ENCODE assay signal across 9 cellular contexts in the genomic region with DNA sequence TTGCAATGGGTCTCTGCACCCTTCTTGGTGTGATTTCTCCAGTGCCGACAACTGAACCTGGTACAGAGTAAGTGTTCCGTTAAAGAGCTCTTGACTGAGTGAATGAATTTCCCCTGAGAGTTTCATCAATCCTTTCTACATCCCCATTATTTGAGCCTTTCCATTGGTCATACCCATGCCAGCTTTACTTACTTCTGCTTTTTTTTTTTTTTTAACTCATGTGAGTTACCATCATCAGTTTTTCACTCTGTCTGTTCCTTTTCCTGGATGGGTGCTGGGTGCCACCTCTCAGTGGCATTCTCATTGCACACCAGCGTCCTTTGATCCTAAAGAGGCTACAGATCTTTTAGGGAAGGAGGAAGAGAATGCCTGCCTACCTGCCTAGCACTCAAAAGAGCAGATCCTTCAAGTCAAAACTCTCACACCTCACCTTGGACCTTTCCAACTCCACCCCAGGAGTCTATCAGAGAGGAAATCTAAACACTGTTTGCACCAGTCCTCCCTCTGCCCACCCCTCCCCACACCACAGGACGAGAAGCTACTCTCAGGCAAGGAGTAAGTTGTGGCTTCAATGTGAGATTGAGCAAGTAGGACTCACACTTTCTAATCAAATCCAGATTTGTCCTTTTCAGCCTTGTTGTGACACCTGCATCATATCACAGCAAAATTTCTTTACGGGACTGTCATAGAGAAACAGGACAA. TPM values are rescaled to one million over a fixed set of nuclear protein-coding genes. Genes with fewer than 3 reads are reported as not detected.
DNase-seq lines count a peak whose midpoint lies in the region; ATAC-seq and TF ChIP-seq lines count a peak whose summit lies in the region.
"Had no signal": no experiment of that assay in that cellular context is flagged by ENCODE, and none has a peak within 500 bp of the region (broad histone marks: within the 10 kb centered on the region; RNA-seq: fewer than 3 reads in every experiment).

No MANE protein-coding gene starts in this region.

- H3K27ac Mint-ChIP-seq in IgD-negative memory B cell (peak overlapping the region; percentile 82 to 94 (median 92)), T-helper 17 cell (peak overlapping the region; percentile 79), GM23338 (no peak overlapping the region)

- peaks cover 0 to 2% (median 1%) of the 10 kb centered on the region in 3 donors for H3K9me3 Mint-ChIP-seq in IgD-negative memory B cell
- no peaks in the 10 kb centered on the region for H3K9me3 Mint-ChIP-seq in GM23338

- H3K4me1 Mint-ChIP-seq in IgD-negative memory B cell (peaks cover 27 to 56% (median 47%) of the 10 kb centered on the region in 3 donors), T-helper 17 cell (peaks cover 26% of the 10 kb centered on the region), GM23338 (peaks cover 42% of the 10 kb centered on the region)

- H2AFZ ChIP-seq in GM23338, result no peak overlapping the region

- no peaks in the 10 kb centered on the region for H4K20me1 ChIP-seq in GM23338 (replicated peaks; ENCODE audit: insufficient read depth)

- DNase-seq in AML-193 (lab: John Stamatoyannopoulos, UW) (peak; percentile 92), T-helper 17 cell (no peak), lung (ENCODE audit: low spot score) (no peak), GM23338 (ENCODE audit: low spot score) (no peak), T1000 (lab: John Stamatoyannopoulos, UW) (no peak)
- DNase-seq in activated T-cell treated with anti-CD3 and anti-CD28 coated beads, Interleukin-2, amount 50 U/mL, for 1 hour, result no peak
- DNase-seq: caudate nucleus had no signal

- H3K4me3 Mint-ChIP-seq in IgD-negative memory B cell (peak overlapping the region; percentile 16 to 87 (median 70)), T-helper 17 cell (no peak overlapping the region), GM23338 (no peak overlapping the region)

- ATAC-seq in T-helper 17 cell (peak; percentile 18), lung (ENCODE audit: insufficient read depth, low FRiP score) (peak; percentile 49), GM23338 (no peak), HG03439 (IDR thresholded peaks at IDR 0.05; ENCODE audit: unreplicated experiment) (no peak)

- no peaks in the 10 kb centered on the region for H3K27me3 ChIP-seq in lung (ENCODE audit: control insufficient read depth, insufficient read depth)
- peaks cover 46% of the 10 kb centered on the region for H3K27me3 ChIP-seq in GM23338 (ENCODE audit: insufficient read depth)

- H3K36me3 ChIP-seq in lung (ENCODE audit: control insufficient read depth in 2 of 2, insufficient read depth in 2 of 2, low read length in 2 of 2) (no peaks in the 10 kb centered on the region), GM23338 (ENCODE audit: insufficient read depth) (no peaks in the 10 kb centered on the region)

- 32 to 58% methylated on average over 5 of the region's 5 CpGs for WGBS in lung, 2 donors

- H3K4me2 ChIP-seq in GM23338, result no peak overlapping the region

- H3K36me3 Mint-ChIP-seq in IgD-negative memory B cell (peaks cover 5% of the 10 kb centered on the region), T-helper 17 cell (ENCODE audit: low read depth) (peaks cover 5% of the 10 kb centered on the region), GM23338 (ENCODE audit: low read depth) (no peaks in the 10 kb centered on the region)

- H3K79me2 ChIP-seq in GM23338 (replicated peaks; ENCODE audit: insufficient read depth), result no peaks in the 10 kb centered on the region

- TF ChIP-seq CTCF in lung (IDR thresholded peaks at IDR 0.05; ENCODE audit: control extremely low read depth, extremely low read depth) (no peak), GM23338 (conservative IDR thresholded peaks at IDR 0.05; ENCODE audit: low read depth in 2 of 2) (no peak)

- no peaks in the 10 kb centered on the region for H3K4me1 ChIP-seq in lung (ENCODE audit: control insufficient read depth in 2 of 2, insufficient read depth in 2 of 2, low read length in 2 of 2)
- H3K4me1 ChIP-seq in GM23338 (ENCODE audit: insufficient read depth), result peaks cover 30% of the 10 kb centered on the region

- H3K4me3 ChIP-seq in lung, result no peak overlapping the region
- H3K4me3 ChIP-seq in GM23338, result no peak overlapping the region

- peaks cover 12% of the 10 kb centered on the region for H3F3A ChIP-seq in GM23338 (replicated peaks; ENCODE audit: low read depth)

- H3K27ac ChIP-seq in lung (ENCODE audit: low read depth in 1 of 2, low read length in 1 of 2) (peak overlapping the region in 1 of 2 donors; percentile 81), GM23338 (ENCODE audit: low read depth) (no peak overlapping the region)

- H3K27me3 Mint-ChIP-seq in IgD-negative memory B cell, result peaks cover 2% of the 10 kb centered on the region
- no peaks in the 10 kb centered on the region for H3K27me3 Mint-ChIP-seq in T-helper 17 cell
- peaks cover 19% of the 10 kb centered on the region for H3K27me3 Mint-ChIP-seq in GM23338 (ENCODE audit: insufficient read depth, low read depth, poor library complexity)

- H3K9me2 ChIP-seq in GM23338 (ENCODE audit: insufficient read depth), result no peaks in the 10 kb centered on the region

- H3K9me3 ChIP-seq in T-helper 17 cell (ENCODE audit: control insufficient read depth, low read length, poor library complexity, severe bottlenecking), result no peaks in the 10 kb centered on the region
- no peaks in the 10 kb centered on the region for H3K9me3 ChIP-seq in lung (ENCODE audit: control insufficient read depth in 2 of 2, insufficient read depth in 1 of 2, low read length in 1 of 2)

TF ChIP-seq in GM23338, 12 proteins besides CTCF, POLR2A, EP300 and RAD21 (continues in another document):
- TF ChIP-seq, protein P1, sequence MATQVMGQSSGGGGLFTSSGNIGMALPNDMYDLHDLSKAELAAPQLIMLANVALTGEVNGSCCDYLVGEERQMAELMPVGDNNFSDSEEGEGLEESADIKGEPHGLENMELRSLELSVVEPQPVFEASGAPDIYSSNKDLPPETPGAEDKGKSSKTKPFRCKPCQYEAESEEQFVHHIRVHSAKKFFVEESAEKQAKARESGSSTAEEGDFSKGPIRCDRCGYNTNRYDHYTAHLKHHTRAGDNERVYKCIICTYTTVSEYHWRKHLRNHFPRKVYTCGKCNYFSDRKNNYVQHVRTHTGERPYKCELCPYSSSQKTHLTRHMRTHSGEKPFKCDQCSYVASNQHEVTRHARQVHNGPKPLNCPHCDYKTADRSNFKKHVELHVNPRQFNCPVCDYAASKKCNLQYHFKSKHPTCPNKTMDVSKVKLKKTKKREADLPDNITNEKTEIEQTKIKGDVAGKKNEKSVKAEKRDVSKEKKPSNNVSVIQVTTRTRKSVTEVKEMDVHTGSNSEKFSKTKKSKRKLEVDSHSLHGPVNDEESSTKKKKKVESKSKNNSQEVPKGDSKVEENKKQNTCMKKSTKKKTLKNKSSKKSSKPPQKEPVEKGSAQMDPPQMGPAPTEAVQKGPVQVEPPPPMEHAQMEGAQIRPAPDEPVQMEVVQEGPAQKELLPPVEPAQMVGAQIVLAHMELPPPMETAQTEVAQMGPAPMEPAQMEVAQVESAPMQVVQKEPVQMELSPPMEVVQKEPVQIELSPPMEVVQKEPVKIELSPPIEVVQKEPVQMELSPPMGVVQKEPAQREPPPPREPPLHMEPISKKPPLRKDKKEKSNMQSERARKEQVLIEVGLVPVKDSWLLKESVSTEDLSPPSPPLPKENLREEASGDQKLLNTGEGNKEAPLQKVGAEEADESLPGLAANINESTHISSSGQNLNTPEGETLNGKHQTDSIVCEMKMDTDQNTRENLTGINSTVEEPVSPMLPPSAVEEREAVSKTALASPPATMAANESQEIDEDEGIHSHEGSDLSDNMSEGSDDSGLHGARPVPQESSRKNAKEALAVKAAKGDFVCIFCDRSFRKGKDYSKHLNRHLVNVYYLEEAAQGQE (IDR thresholded peaks at IDR 0.05; ENCODE audit: unreplicated experiment), result no peak
- TF ChIP-seq, protein P2, sequence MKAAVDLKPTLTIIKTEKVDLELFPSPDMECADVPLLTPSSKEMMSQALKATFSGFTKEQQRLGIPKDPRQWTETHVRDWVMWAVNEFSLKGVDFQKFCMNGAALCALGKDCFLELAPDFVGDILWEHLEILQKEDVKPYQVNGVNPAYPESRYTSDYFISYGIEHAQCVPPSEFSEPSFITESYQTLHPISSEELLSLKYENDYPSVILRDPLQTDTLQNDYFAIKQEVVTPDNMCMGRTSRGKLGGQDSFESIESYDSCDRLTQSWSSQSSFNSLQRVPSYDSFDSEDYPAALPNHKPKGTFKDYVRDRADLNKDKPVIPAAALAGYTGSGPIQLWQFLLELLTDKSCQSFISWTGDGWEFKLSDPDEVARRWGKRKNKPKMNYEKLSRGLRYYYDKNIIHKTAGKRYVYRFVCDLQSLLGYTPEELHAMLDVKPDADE (IDR thresholded peaks at IDR 0.05), result no peak
- TF ChIP-seq POLR2AphosphoS5 (IDR thresholded peaks at IDR 0.05; ENCODE audit: low read depth) (no peak), NANOG (IDR thresholded peaks at IDR 0.05; ENCODE audit: borderline replicate concordance) (no peak), EZH2 (IDR thresholded peaks at IDR 0.05; ENCODE audit: low read depth, unreplicated experiment) (no peak), CREB1 (CRISPR knock-in tag; IDR thresholded peaks at IDR 0.05; ENCODE audit: low read depth) (no peak)

RNA-seq across cellular contexts. Expression of a gene that starts 13.1 kb away (rescaled TPM):
- 42.7 TPM for polyA plus RNA-seq in IgD-negative memory B cell
- total RNA-seq in T-helper 17 cell, result 100 to 1,000 TPM; 219 to 288 TPM
- 10 to 100 TPM; 70.1 to 95.5 TPM for total RNA-seq in lung
- 10 to 100 TPM; 29.1 to 29.8 TPM for polyA plus RNA-seq in lung
- 9.7 and 22.5 TPM in 2 replicates for total RNA-seq in GM23338 (2014; rRNA removed; shearing (Covaris generic))
- 7.6 and 9.9 TPM in 2 replicates for polyA plus RNA-seq in GM23338 (2016; fragmentation: Nextera tagmentation; extraction: Ambion mirVana)

Comparison
In these comparisons a context has a peak if more than half of its experiments do, and no peak if none do; other contexts are left out.
1. DNase-seq: peak in AML-193 (2 of 2); none in T-helper 17 cell (0 of 3), lung (single experiment), GM23338 (single experiment), T1000 (single experiment) and activated T-cell treated with anti-CD3 and anti-CD28 coated beads, Interleukin-2, amount 50 U/mL, for 1 hour (single experiment).
2. H3K4me3 Mint-ChIP-seq: peak in IgD-negative memory B cell (4 of 4); none in T-helper 17 cell (single experiment) and GM23338 (single experiment).
3. ATAC-seq: peak in T-helper 17 cell (single experiment) and lung (single experiment); none in GM23338 (single experiment) and HG03439 (single experiment).